1 cellular context compared by ENCODE assay signal in the genomic region with DNA sequence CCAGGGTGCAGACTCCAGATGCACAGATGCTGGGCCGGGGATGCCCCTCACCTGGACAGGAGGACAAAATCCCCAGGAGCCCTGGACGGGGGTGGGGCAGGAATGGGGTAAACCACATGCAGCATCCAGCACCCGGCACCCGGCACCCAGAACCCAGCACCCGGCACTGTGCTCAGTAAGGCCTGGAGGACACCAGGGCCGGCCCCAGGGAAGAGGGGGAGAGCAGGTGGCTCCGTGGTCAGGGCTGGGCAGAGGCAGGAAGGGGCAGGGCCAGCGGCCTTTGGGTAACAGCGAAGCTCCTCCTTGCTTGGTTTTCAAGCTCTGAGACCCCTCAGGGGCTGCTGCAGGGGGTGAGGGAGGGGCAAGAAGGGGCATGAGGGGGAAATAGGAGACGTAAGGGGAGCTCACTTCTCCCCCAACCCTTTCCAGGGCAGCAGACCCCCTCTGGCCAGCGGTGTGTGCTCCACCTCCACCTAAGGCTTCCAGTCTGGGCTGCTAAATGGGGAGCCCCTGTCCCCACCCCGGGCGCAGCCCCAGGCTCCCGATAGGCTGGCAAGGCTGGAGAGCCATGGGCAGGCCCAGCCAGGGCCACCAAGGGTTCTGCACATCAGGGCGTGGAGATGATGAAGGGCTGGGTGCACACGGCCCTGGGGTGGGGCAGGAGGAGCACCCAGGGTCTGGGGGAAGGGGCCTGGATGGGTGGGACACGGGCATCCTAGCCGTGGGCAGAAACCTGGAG.
TF ChIP-seq lines count a peak whose summit lies in the region.

No MANE protein-coding gene starts in this region.

TF ChIP-seq in HepG2, 621 proteins besides CTCF, POLR2A, EP300 and RAD21 (continued from another document and continues in another):
- no peak for TF ChIP-seq ZFAT (CRISPR knock-in tag; conservative IDR thresholded peaks at IDR 0.05)
- TF ChIP-seq ZNF160 (CRISPR knock-in tag; IDR thresholded peaks at IDR 0.05) = 0 out of 2 replicates have a peak, but pooled peaks have one; percentile 35
- TF ChIP-seq HNF4A (CRISPR knock-in tag; IDR thresholded peaks at IDR 0.05) = no peak
- TF ChIP-seq ZNF775 (CRISPR knock-in tag; IDR thresholded peaks at IDR 0.05; ENCODE audit: borderline replicate concordance) = no peak
- no peak for TF ChIP-seq MIER2 (CRISPR knock-in tag; IDR thresholded peaks at IDR 0.05)
- TF ChIP-seq AGO1 (IDR thresholded peaks at IDR 0.05; ENCODE audit: low read depth, low read length, poor library complexity, severe bottlenecking) = peak; percentile 27
- TF ChIP-seq KDM2A (CRISPR knock-in tag; IDR thresholded peaks at IDR 0.05; ENCODE audit: borderline replicate concordance, low read depth) = no peak
- TF ChIP-seq, protein P1, sequence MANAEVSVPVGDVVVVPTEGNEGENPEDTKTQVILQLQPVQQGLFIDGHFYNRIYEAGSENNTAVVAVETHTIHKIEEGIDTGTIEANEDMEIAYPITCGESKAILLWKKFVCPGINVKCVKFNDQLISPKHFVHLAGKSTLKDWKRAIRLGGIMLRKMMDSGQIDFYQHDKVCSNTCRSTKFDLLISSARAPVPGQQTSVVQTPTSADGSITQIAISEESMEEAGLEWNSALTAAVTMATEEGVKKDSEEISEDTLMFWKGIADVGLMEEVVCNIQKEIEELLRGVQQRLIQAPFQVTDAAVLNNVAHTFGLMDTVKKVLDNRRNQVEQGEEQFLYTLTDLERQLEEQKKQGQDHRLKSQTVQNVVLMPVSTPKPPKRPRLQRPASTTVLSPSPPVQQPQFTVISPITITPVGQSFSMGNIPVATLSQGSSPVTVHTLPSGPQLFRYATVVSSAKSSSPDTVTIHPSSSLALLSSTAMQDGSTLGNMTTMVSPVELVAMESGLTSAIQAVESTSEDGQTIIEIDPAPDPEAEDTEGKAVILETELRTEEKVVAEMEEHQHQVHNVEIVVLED (CRISPR knock-in tag; IDR thresholded peaks at IDR 0.05; ENCODE audit: borderline replicate concordance) = no peak
- no peak for TF ChIP-seq ZNF784 (CRISPR knock-in tag; IDR thresholded peaks at IDR 0.05; ENCODE audit: borderline replicate concordance)
- TF ChIP-seq, protein P2, sequence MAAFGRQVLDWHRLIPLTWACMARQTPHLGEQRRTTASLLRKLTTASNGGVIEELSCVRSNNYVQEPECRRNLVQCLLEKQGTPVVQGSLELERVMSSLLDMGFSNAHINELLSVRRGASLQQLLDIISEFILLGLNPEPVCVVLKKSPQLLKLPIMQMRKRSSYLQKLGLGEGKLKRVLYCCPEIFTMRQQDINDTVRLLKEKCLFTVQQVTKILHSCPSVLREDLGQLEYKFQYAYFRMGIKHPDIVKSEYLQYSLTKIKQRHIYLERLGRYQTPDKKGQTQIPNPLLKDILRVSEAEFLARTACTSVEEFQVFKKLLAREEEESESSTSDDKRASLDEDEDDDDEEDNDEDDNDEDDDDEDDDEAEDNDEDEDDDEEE (CRISPR knock-in tag; IDR thresholded peaks at IDR 0.05) = no peak
- TF ChIP-seq PAX8 (CRISPR knock-in tag; IDR thresholded peaks at IDR 0.05; ENCODE audit: borderline replicate concordance) = no peak
- TF ChIP-seq SAP130 (CRISPR knock-in tag; IDR thresholded peaks at IDR 0.05; ENCODE audit: low read depth) = no peak
- TF ChIP-seq, protein P3, sequence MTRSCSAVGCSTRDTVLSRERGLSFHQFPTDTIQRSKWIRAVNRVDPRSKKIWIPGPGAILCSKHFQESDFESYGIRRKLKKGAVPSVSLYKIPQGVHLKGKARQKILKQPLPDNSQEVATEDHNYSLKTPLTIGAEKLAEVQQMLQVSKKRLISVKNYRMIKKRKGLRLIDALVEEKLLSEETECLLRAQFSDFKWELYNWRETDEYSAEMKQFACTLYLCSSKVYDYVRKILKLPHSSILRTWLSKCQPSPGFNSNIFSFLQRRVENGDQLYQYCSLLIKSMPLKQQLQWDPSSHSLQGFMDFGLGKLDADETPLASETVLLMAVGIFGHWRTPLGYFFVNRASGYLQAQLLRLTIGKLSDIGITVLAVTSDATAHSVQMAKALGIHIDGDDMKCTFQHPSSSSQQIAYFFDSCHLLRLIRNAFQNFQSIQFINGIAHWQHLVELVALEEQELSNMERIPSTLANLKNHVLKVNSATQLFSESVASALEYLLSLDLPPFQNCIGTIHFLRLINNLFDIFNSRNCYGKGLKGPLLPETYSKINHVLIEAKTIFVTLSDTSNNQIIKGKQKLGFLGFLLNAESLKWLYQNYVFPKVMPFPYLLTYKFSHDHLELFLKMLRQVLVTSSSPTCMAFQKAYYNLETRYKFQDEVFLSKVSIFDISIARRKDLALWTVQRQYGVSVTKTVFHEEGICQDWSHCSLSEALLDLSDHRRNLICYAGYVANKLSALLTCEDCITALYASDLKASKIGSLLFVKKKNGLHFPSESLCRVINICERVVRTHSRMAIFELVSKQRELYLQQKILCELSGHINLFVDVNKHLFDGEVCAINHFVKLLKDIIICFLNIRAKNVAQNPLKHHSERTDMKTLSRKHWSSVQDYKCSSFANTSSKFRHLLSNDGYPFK (CRISPR knock-in tag; IDR thresholded peaks at IDR 0.05; ENCODE audit: borderline replicate concordance) = no peak; the same call in 1 of the 2 replicates
- no peak for TF ChIP-seq ZNF615 (CRISPR knock-in tag; IDR thresholded peaks at IDR 0.05; ENCODE audit: borderline replicate concordance)
- no peak for TF ChIP-seq ZNF704 (CRISPR knock-in tag; IDR thresholded peaks at IDR 0.05; ENCODE audit: borderline replicate concordance)
- 0 out of 2 replicates have a peak, but pooled peaks have one; percentile 9 for TF ChIP-seq POGZ (CRISPR knock-in tag; IDR thresholded peaks at IDR 0.05)
- no peak for TF ChIP-seq IKZF1 (IDR thresholded peaks at IDR 0.05)
- TF ChIP-seq YY1 (IDR thresholded peaks at IDR 0.05; ENCODE audit: insufficient read depth, insufficient replicate concordance, low read depth, low read length) = no peak
- no peak for TF ChIP-seq TOPORS (CRISPR knock-in tag; IDR thresholded peaks at IDR 0.05)
- TF ChIP-seq ZNF563 (CRISPR knock-in tag; IDR thresholded peaks at IDR 0.05) = 0 out of 2 replicates have a peak, but pooled peaks have one; percentile 23
- no peak for TF ChIP-seq TCF12 (IDR thresholded peaks at IDR 0.05)
- TF ChIP-seq TCF12 (CRISPR knock-in tag; IDR thresholded peaks at IDR 0.05) = 0 out of 2 replicates have a peak, but pooled peaks have one; percentile 2
- 0 out of 2 replicates have a peak, but pooled peaks have one; percentile 8 for TF ChIP-seq ZNF564 (CRISPR knock-in tag; IDR thresholded peaks at IDR 0.05)
- no peak for TF ChIP-seq CEBPB (IDR thresholded peaks at IDR 0.05; ENCODE audit: borderline replicate concordance, low read depth, low read length)
- TF ChIP-seq ZNF644 (CRISPR knock-in tag; IDR thresholded peaks at IDR 0.05; ENCODE audit: low read depth) = no peak
- TF ChIP-seq SUZ12 (IDR thresholded peaks at IDR 0.05; ENCODE audit: low read depth, low read length) = no peak
- TF ChIP-seq RBFOX2 (IDR thresholded peaks at IDR 0.05; ENCODE audit: low read depth, low read length) = peak; percentile 71
- TF ChIP-seq TBL1XR1 (IDR thresholded peaks at IDR 0.05; ENCODE audit: borderline replicate concordance, low read length, partially characterized antibody) = no peak
- TF ChIP-seq DPF2 (CRISPR knock-in tag; IDR thresholded peaks at IDR 0.05; ENCODE audit: borderline replicate concordance, low read depth) = no peak
- TF ChIP-seq ZNF143 (CRISPR knock-in tag; IDR thresholded peaks at IDR 0.05) = no peak
- TF ChIP-seq SIN3B (IDR thresholded peaks at IDR 0.05; ENCODE audit: low read length) = no peak
- TF ChIP-seq SNAPC4 (CRISPR knock-in tag; IDR thresholded peaks at IDR 0.05) = 0 out of 2 replicates have a peak, but pooled peaks have one; percentile 6
- TF ChIP-seq FOXP4 (CRISPR knock-in tag; IDR thresholded peaks at IDR 0.05) = no peak
- no peak for TF ChIP-seq CBX5 (CRISPR knock-in tag; IDR thresholded peaks at IDR 0.05; ENCODE audit: borderline replicate concordance)
- no peak for TF ChIP-seq HDAC1 (CRISPR knock-in tag; IDR thresholded peaks at IDR 0.05)
- TF ChIP-seq SOX5 (CRISPR knock-in tag; IDR thresholded peaks at IDR 0.05; ENCODE audit: borderline replicate concordance) = 0 out of 2 replicates have a peak, but pooled peaks have one; percentile 4
- no peak for TF ChIP-seq FOXM1 (CRISPR knock-in tag; IDR thresholded peaks at IDR 0.05)
- TF ChIP-seq RXRA (CRISPR knock-in tag; IDR thresholded peaks at IDR 0.05) = no peak
- no peak for TF ChIP-seq PRMT3 (CRISPR knock-in tag; IDR thresholded peaks at IDR 0.05; ENCODE audit: borderline replicate concordance, low read depth)
- TF ChIP-seq, protein P4, sequence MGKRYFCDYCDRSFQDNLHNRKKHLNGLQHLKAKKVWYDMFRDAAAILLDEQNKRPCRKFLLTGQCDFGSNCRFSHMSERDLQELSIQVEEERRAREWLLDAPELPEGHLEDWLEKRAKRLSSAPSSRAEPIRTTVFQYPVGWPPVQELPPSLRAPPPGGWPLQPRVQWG (CRISPR knock-in tag; IDR thresholded peaks at IDR 0.05; ENCODE audit: borderline replicate concordance, low read depth) = no peak
- no peak for TF ChIP-seq ZNF782 (CRISPR knock-in tag; IDR thresholded peaks at IDR 0.05; ENCODE audit: borderline replicate concordance)
- no peak for TF ChIP-seq FOXA1 (IDR thresholded peaks at IDR 0.05)
- no peak for TF ChIP-seq FOXA1 (CRISPR knock-in tag; IDR thresholded peaks at IDR 0.05)
- TF ChIP-seq SNRNP70 (IDR thresholded peaks at IDR 0.05; ENCODE audit: low read depth, low read length) = no peak
